9 cellular contexts compared by ENCODE assay signal in the genomic region with DNA sequence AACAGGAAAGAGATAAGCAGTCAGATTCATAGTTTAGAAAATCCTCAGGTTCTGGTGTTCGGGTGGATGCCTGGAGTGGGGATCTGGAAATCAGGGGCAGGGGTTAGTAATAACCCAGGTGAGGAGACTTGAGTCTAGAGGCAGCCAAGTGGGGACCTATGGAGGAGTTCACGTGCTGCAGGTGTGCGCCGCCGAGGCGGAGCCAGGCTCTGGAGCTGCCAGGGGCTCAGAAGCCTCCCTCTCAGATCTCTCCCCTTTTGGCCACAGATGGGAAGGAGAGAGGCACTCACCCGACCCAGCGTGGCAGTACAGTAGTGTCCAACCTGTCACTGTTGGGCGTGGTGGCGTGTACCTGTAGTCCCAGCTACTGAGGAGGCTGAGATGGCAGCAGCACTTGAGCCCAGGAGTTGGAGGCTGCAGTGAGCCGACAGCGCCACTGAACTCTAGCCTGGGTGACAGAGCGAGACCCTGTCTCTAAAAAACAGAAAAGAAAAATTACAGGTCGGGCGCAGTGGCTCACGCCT. TPM values are rescaled to one million over a fixed set of nuclear protein-coding genes. Genes with fewer than 3 reads are reported as not detected.
A peak's percentile ranks its signal among the peaks of the same experiment; 100 is the strongest.
DNase-seq lines count a peak whose midpoint lies in the region; ATAC-seq and TF ChIP-seq lines count a peak whose summit lies in the region.
"Had no signal": no experiment of that assay in that cellular context is flagged by ENCODE, and none has a peak within 500 bp of the region (broad histone marks: within the 10 kb centered on the region; RNA-seq: fewer than 3 reads in every experiment).

No MANE protein-coding gene starts in this region.

- H3K4me3 ChIP-seq in mucosa of stomach (ENCODE audit: low read length) (no peak overlapping the region), transverse colon (peak overlapping the region in 1 of 4 donors; percentile 51)

- H3K4me1 ChIP-seq in mucosa of stomach (ENCODE audit: control insufficient read depth, insufficient read depth, low read length) (peaks cover 46% of the 10 kb centered on the region), transverse colon (peaks cover 50 to 76% (median 63%) of the 10 kb centered on the region in 4 donors)

- peak overlapping the region; percentile 98 for H3K27ac ChIP-seq in transverse colon
- H3K27ac ChIP-seq: epithelial cell of prostate had no signal

- H3K36me3 Mint-ChIP-seq in activated naive CD4-positive, alpha-beta T cell treated with anti-CD3 and anti-CD28 coated beads for 36 hours (ENCODE audit: low read depth), result peaks cover 1% of the 10 kb centered on the region
- H3K36me3 Mint-ChIP-seq in activated naive CD8-positive, alpha-beta T cell, result no peaks in the 10 kb centered on the region

- no peaks in the 10 kb centered on the region for H3K27me3 ChIP-seq in mucosa of stomach (ENCODE audit: control insufficient read depth, insufficient read depth, low read length)
- no peaks in the 10 kb centered on the region for H3K27me3 ChIP-seq in transverse colon

- 83 to 89% methylated on average over 1 to 16 of the region's 16 CpGs for WGBS in transverse colon (ENCODE audit: low coverage in 1 of 2), 2 donors

- H3K27ac Mint-ChIP-seq in activated naive CD4-positive, alpha-beta T cell treated with anti-CD3 and anti-CD28 coated beads for 36 hours, result peak overlapping the region; percentile 84
- H3K27ac Mint-ChIP-seq in activated naive CD8-positive, alpha-beta T cell, result peak overlapping the region; percentile 72

- no peaks in the 10 kb centered on the region for H3K27me3 Mint-ChIP-seq in activated naive CD4-positive, alpha-beta T cell treated with anti-CD3 and anti-CD28 coated beads for 36 hours (ENCODE audit: low read depth)
- no peaks in the 10 kb centered on the region for H3K27me3 Mint-ChIP-seq in activated naive CD8-positive, alpha-beta T cell

- no peaks in the 10 kb centered on the region for H3K36me3 ChIP-seq in mucosa of stomach (ENCODE audit: control insufficient read depth, insufficient read depth, low read length)
- H3K36me3 ChIP-seq in transverse colon, result no peaks in the 10 kb centered on the region

- ATAC-seq in HG02938 (IDR thresholded peaks at IDR 0.05; ENCODE audit: unreplicated experiment), result no peak

- no peak for TF ChIP-seq EP300 in transverse colon (IDR thresholded peaks at IDR 0.05; ENCODE audit: low read depth)

- no peak for TF ChIP-seq POLR2A in transverse colon (IDR thresholded peaks at IDR 0.05)

- CTCF ChIA-PET in activated naive CD4-positive, alpha-beta T cell treated with anti-CD3 and anti-CD28 coated beads for 36 hours (lab: Charles Lee), result interaction anchor here (0.8 to 1.5 kb wide), 5 partner anchors 17 to 153 kb away, joined by 3 to 6 read pairs (median 3); no protein-coding TSS in a partner anchor

- DNase-seq in activated naive CD4-positive, alpha-beta T cell treated with anti-CD3 and anti-CD28 coated beads for 36 hours, result no peak
- no peak for DNase-seq in activated naive CD4-positive, alpha-beta T cell (lab: John Stamatoyannopoulos, UW)
- DNase-seq in transverse colon (no peak), pons (ENCODE audit: low spot score) (no peak)
- DNase-seq in stimulated activated CD4-positive, alpha-beta T cell treated with anti-CD3 and anti-CD28 coated beads, Interleukin-1b, Interleukin-23, amount 100 ng/mL, for 48 hours, result no peak

- H3K9ac ChIP-seq in mucosa of stomach (ENCODE audit: low read length), result peak overlapping the region; percentile 53

- TF ChIP-seq CTCF in transverse colon (IDR thresholded peaks at IDR 0.05), result no peak

- H3K4me3 Mint-ChIP-seq in activated naive CD4-positive, alpha-beta T cell treated with anti-CD3 and anti-CD28 coated beads for 36 hours, result peak overlapping the region; percentile 76
- H3K4me3 Mint-ChIP-seq in activated naive CD8-positive, alpha-beta T cell, result peak overlapping the region; percentile 75

- in situ Hi-C loops in transverse colon (cut with MboI; ENCODE audit: low pct_ligation_motif_present in 1 of 4, low pct_unique_long_range_greater_than_20kb in 1 of 4, low sequenced_read_pairs in 3 of 4), result loop anchor here in 1 of 4 donors (10.0 kb wide), 1 partner anchor 69 kb away; the partner anchor contains the start of gene MYH9

- no peaks in the 10 kb centered on the region for H3K9me3 Mint-ChIP-seq in activated naive CD4-positive, alpha-beta T cell treated with anti-CD3 and anti-CD28 coated beads for 36 hours
- H3K9me3 Mint-ChIP-seq in activated naive CD8-positive, alpha-beta T cell (ENCODE audit: low read depth), result no peaks in the 10 kb centered on the region

- intact Hi-C loops in activated naive CD4-positive, alpha-beta T cell treated with anti-CD3 and anti-CD28 coated beads for 36 hours (cut with micrococcal nuclease), result no loop called here
- intact Hi-C loops in transverse colon (cut with DNase I; ENCODE audit: low total_unique reads), result loop anchor here (5.0 kb wide), 1 partner anchor 67 kb away; the partner anchor contains the start of gene MYH9

- peaks cover 38% of the 10 kb centered on the region for H3K4me1 Mint-ChIP-seq in activated naive CD4-positive, alpha-beta T cell treated with anti-CD3 and anti-CD28 coated beads for 36 hours (ENCODE audit: low read depth)
- H3K4me1 Mint-ChIP-seq in activated naive CD8-positive, alpha-beta T cell (ENCODE audit: low read depth), result peaks cover 43% of the 10 kb centered on the region

- H3K9me3 ChIP-seq in mucosa of stomach (ENCODE audit: control insufficient read depth, low read length), result no peaks in the 10 kb centered on the region
- no peaks in the 10 kb centered on the region for H3K9me3 ChIP-seq in transverse colon

RNA-seq across cellular contexts. Expression of gene TXN2, which starts 27.5 kb away (rescaled TPM):
- 100 to 1,000 TPM; 108 to 113 TPM for total RNA-seq in activated naive CD4-positive, alpha-beta T cell treated with anti-CD3 and anti-CD28 coated beads for 36 hours
- total RNA-seq in transverse colon, result 100 to 1,000 TPM in 1 of 4 donors, 10 to 100 TPM in 3; 68.5 to 317 (median 93.3) TPM

RNA-seq across cellular contexts. Expression of gene FOXRED2, which starts 52.9 kb away (rescaled TPM):
- total RNA-seq in activated naive CD4-positive, alpha-beta T cell treated with anti-CD3 and anti-CD28 coated beads for 36 hours, result 10 to 100 TPM; 10.6 to 11.9 TPM
- 1 to 10 TPM in 2 of 4 donors, under 1 TPM in 2; 0.37 to 3.0 (median 1.5) TPM for total RNA-seq in transverse colon
